Comparison of ENCODE assay signal across 19 cellular contexts in genomic region chr18:8957731-8958130, GRCh38.
"Had no signal": no experiment of that assay in that cellular context is flagged by ENCODE, and none has a peak within 500 bp of the region (broad histone marks: within the 10 kb centered on the region; RNA-seq: fewer than 3 reads in every experiment).

No MANE protein-coding gene starts in this region.

- H3K36me3 Mint-ChIP-seq: memory B cell; natural killer cell treated with Interleukin-12 subunit alpha and Interleukin-12 subunit beta and Interleukin-15 and Interleukin-18, amount 100 ng/mL, for 72 hours; neural progenitor cell had no signal

- H3K27ac Mint-ChIP-seq: memory B cell; natural killer cell treated with Interleukin-12 subunit alpha and Interleukin-12 subunit beta and Interleukin-15 and Interleukin-18, amount 100 ng/mL, for 72 hours; neural progenitor cell had no signal

- ATAC-seq: left cardiac atrium; lower lobe of right lung; natural killer cell treated with Interleukin-12 subunit alpha and Interleukin-12 subunit beta and Interleukin-15 and Interleukin-18, amount 100 ng/mL, for 72 hours had no signal

- H3K9me3 Mint-ChIP-seq: memory B cell; natural killer cell treated with Interleukin-12 subunit alpha and Interleukin-12 subunit beta and Interleukin-15 and Interleukin-18, amount 100 ng/mL, for 72 hours had no signal

- DNase-seq: effector CD8-positive, alpha-beta T cell; foreskin melanocyte; head of caudate nucleus; kidney; left cardiac atrium; left ventricle myocardium inferior; lower lobe of right lung; midbrain; nucleus accumbens; ovary; small intestine; stimulated activated CD4-positive, alpha-beta T cell treated with anti-CD3 and anti-CD28 coated beads, Interleukin-12 subunit alpha, Interleukin-12 subunit beta, amount 100 ng/mL, for 4 hours; stimulated activated naive CD4-positive, alpha-beta T cell; stomach; substantia nigra; transverse colon had no signal

- H3K27me3 Mint-ChIP-seq: memory B cell had no signal

- H3K4me3 Mint-ChIP-seq: memory B cell; natural killer cell treated with Interleukin-12 subunit alpha and Interleukin-12 subunit beta and Interleukin-15 and Interleukin-18, amount 100 ng/mL, for 72 hours; neural progenitor cell had no signal
